Comparison of ENCODE assay signal across 23 cellular contexts in the genomic region with DNA sequence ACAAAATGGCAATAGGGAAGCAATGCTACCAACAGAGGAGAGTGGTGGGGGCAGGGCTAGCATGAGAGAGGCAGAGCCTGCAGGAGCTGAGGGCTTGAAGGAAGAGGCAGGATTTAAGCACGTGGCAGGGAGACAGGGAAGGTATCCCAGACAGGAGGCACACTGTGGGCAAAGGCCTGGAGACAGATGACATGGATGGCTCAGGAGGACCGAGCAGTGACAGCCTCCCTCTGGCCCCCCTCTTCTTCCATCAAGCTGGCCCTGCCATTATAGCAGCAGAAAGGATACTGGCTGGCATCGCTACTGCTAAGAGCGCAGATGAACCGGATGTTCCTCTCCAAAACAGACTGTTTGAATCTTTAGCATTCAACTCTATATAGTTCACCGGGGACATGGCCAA. TPM values are rescaled to one million over a fixed set of nuclear protein-coding genes. Genes with fewer than 3 reads are reported as not detected.
DNase-seq lines count a peak whose midpoint lies in the region; ATAC-seq and TF ChIP-seq lines count a peak whose summit lies in the region.
"Had no signal": no experiment of that assay in that cellular context is flagged by ENCODE, and none has a peak within 500 bp of the region (broad histone marks: within the 10 kb centered on the region; RNA-seq: fewer than 3 reads in every experiment).

No MANE protein-coding gene starts in this region.

- no peak for ATAC-seq in activated CD8-positive, alpha-beta memory T cell treated with anti-CD3 and anti-CD28 coated beads, Interleukin-2, amount 10 ng/mL, durations not matched to agents 7 days and 5 days
- ATAC-seq in lung (ENCODE audit: insufficient read depth, low FRiP score) = no peak
- ATAC-seq: GM23338 had no signal

- peaks cover 21% of the 10 kb centered on the region for H3K27me3 Mint-ChIP-seq in activated CD8-positive, alpha-beta memory T cell treated with anti-CD3 and anti-CD28 coated beads, Interleukin-2, amount 10 ng/mL, durations not matched to agents 7 days and 5 days
- peaks cover 30% of the 10 kb centered on the region for H3K27me3 Mint-ChIP-seq in type B pancreatic cell

- H3K27ac ChIP-seq in coronary artery (no peak overlapping the region), lung (ENCODE audit: low read depth in 1 of 2, low read length in 1 of 2) (no peak overlapping the region)
- H3K27ac ChIP-seq: SJCRH30 had no signal

- no peaks in the 10 kb centered on the region for H3K36me3 ChIP-seq in lung (ENCODE audit: control insufficient read depth in 2 of 2, insufficient read depth in 2 of 2, low read length in 2 of 2)
- H3K36me3 ChIP-seq: HAP-1, SJCRH30 had no signal

- no peaks in the 10 kb centered on the region for H3K9me3 Mint-ChIP-seq in activated CD8-positive, alpha-beta memory T cell treated with anti-CD3 and anti-CD28 coated beads, Interleukin-2, amount 10 ng/mL, durations not matched to agents 7 days and 5 days (ENCODE audit: low read depth)
- H3K9me3 Mint-ChIP-seq in type B pancreatic cell = no peaks in the 10 kb centered on the region
- H3K9me3 Mint-ChIP-seq: CD4-positive, alpha-beta T cell; GM23338 had no signal

- H3K4me3 Mint-ChIP-seq in activated CD8-positive, alpha-beta memory T cell treated with anti-CD3 and anti-CD28 coated beads, Interleukin-2, amount 10 ng/mL, durations not matched to agents 7 days and 5 days = no peak overlapping the region
- no peak overlapping the region for H3K4me3 Mint-ChIP-seq in type B pancreatic cell
- H3K4me3 Mint-ChIP-seq: CD4-positive, alpha-beta T cell; GM23338 had no signal

- H3K27ac Mint-ChIP-seq in activated CD8-positive, alpha-beta memory T cell treated with anti-CD3 and anti-CD28 coated beads, Interleukin-2, amount 10 ng/mL, durations not matched to agents 7 days and 5 days = no peak overlapping the region
- H3K27ac Mint-ChIP-seq in type B pancreatic cell = no peak overlapping the region
- H3K27ac Mint-ChIP-seq: CD4-positive, alpha-beta T cell; GM23338 had no signal

- DNase-seq in activated CD8-positive, alpha-beta memory T cell treated with anti-CD3 and anti-CD28 coated beads, Interleukin-2, amount 10 ng/mL, durations not matched to agents 7 days and 5 days = peak; percentile 21
- peak; percentile 61 for DNase-seq in coronary artery (ENCODE audit: low spot score)
- peak; percentile 15 for DNase-seq in lung (ENCODE audit: low spot score)
- peak; percentile 22 for DNase-seq in type B pancreatic cell (ENCODE audit: extremely low spot score, unreplicated experiment)
- DNase-seq in GM10266 (ENCODE audit: extremely low spot score) = no peak
- DNase-seq in stimulated activated CD4-positive, alpha-beta T cell treated with anti-CD3 and anti-CD28 coated beads, Interleukin-15, amount 100 ng/mL, for 24 hours = no peak
- no peak for DNase-seq in EL
- DNase-seq: CD4-positive, alpha-beta T cell; COR-L47; DMS79; MM.1S; NCI-H1048; NCI-H1417 treated with DMSO at 0.1 percent for 48 hours; NCI-H187; NCI-H446 treated with DMSO at 0.1 percent for 48 hours; NCI-H526 treated with DMSO at 0.1 percent for 48 hours; OCI-M1; SJCRH30 had no signal

- H3K27me3 ChIP-seq in lung (ENCODE audit: control insufficient read depth, insufficient read depth) = no peaks in the 10 kb centered on the region

- H3K36me3 Mint-ChIP-seq in activated CD8-positive, alpha-beta memory T cell treated with anti-CD3 and anti-CD28 coated beads, Interleukin-2, amount 10 ng/mL, durations not matched to agents 7 days and 5 days = no peaks in the 10 kb centered on the region
- no peaks in the 10 kb centered on the region for H3K36me3 Mint-ChIP-seq in type B pancreatic cell

- H3K4me1 Mint-ChIP-seq in activated CD8-positive, alpha-beta memory T cell treated with anti-CD3 and anti-CD28 coated beads, Interleukin-2, amount 10 ng/mL, durations not matched to agents 7 days and 5 days = no peaks in the 10 kb centered on the region
- peaks cover 9% of the 10 kb centered on the region for H3K4me1 Mint-ChIP-seq in type B pancreatic cell (ENCODE audit: unreplicated experiment)

- H3K9me3 ChIP-seq in lung (ENCODE audit: control insufficient read depth in 2 of 2, insufficient read depth in 1 of 2, low read length in 1 of 2) = no peaks in the 10 kb centered on the region
- H3K9me3 ChIP-seq: HAP-1, SJCRH30 had no signal

- WGBS in lung, 2 donors = 82 to 93% methylated on average over 6 of the region's 6 CpGs

- TF ChIP-seq CTCF in coronary artery (IDR thresholded peaks at IDR 0.05) (no peak), lung (IDR thresholded peaks at IDR 0.05; ENCODE audit: control extremely low read depth, extremely low read depth) (no peak), type B pancreatic cell (conservative IDR thresholded peaks at IDR 0.05) (no peak), GM10266 (IDR thresholded peaks at IDR 0.05; ENCODE audit: control insufficient read depth, insufficient read depth, low read depth, missing control alignments) (no peak)

- H3K4me1 ChIP-seq in lung (ENCODE audit: control insufficient read depth in 2 of 2, insufficient read depth in 2 of 2, low read length in 2 of 2) = no peaks in the 10 kb centered on the region
- H3K4me1 ChIP-seq: HAP-1, SJCRH30 had no signal

- CTCF ChIA-PET in activated CD8-positive, alpha-beta memory T cell treated with anti-CD3 and anti-CD28 coated beads, Interleukin-2, amount 10 ng/mL, durations not matched to agents 7 days and 5 days (lab: Charles Lee) = no interaction called here

- H3K4me3 ChIP-seq in coronary artery = no peak overlapping the region
- no peak overlapping the region for H3K4me3 ChIP-seq in lung
- H3K4me3 ChIP-seq: GM23338, HAP-1, SJCRH30 had no signal

RNA-seq across cellular contexts. Expression of a gene that starts 36.5 kb away (rescaled TPM):
- not detected for total RNA-seq in activated CD8-positive, alpha-beta memory T cell treated with anti-CD3 and anti-CD28 coated beads, Interleukin-2, amount 10 ng/mL, durations not matched to agents 7 days and 5 days
- total RNA-seq in lung (10 to 100 TPM in 1 of 2 donors, 1 to 10 TPM in 1; 8.6 to 31.6 TPM), type B pancreatic cell (ENCODE audit: low replicate concordance) (3.3 and 4.9 TPM in 2 replicates)
- 1 to 10 TPM; 6.6 to 7.8 TPM for polyA plus RNA-seq in lung
- total RNA-seq: A673; CD4-positive, alpha-beta T cell; LHCN-M2; SJCRH30 had no signal
- polyA plus RNA-seq: BJ had no signal

Comparison
In these comparisons a context has a peak if more than half of its experiments do, and no peak if none do; other contexts are left out.
1. DNase-seq: peak in activated CD8-positive, alpha-beta memory T cell treated with anti-CD3 and anti-CD28 coated beads, Interleukin-2, amount 10 ng/mL, durations not matched to agents 7 days and 5 days (single experiment), coronary artery (single experiment), lung (single experiment) and type B pancreatic cell (single experiment); none in GM10266 (single experiment), stimulated activated CD4-positive, alpha-beta T cell treated with anti-CD3 and anti-CD28 coated beads, Interleukin-15, amount 100 ng/mL, for 24 hours (single experiment) and EL (single experiment).